8 cellular contexts compared by ENCODE assay signal in the genomic region with DNA sequence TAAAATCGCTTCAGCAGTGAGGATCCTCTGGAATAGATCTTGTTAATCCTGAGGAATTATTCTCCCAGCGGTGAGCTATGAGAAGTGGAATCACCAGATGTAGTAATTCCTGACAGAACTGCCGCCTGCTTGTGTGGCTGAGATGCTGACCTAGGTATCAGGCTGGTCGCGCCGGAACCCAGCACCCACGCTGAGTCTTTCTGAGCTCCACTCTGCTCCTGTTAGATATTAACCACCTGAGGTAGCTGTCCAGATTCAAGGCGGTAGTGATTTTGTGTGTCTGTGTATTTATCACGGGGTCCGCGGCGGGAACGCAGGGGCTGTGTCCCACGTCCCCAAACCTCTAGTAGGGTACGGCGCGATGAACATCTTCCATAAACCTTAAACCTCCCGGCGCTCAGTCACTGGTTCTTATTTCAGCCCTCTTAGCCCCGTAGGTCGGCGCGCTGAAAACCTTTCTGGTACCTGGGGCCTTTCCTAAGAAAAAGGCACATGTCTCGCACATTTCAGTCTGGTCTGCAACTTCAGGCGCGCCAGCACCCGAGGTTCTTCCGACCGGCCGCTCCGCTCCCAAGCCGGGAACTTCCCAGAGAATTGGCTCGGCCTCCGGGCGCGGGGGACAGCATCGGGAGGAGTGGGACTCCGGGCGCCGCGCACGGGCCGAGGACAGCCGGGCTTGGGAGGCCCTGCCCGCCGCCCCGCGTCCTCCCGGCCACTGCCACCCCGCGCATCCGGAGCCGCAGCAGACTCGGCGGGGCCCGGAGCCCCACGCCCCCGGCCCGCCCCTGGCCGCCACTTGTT. TPM values are rescaled to one million over a fixed set of nuclear protein-coding genes. Genes with fewer than 3 reads are reported as not detected.
A peak's percentile ranks its signal among the peaks of the same experiment; 100 is the strongest.
DNase-seq lines count a peak whose midpoint lies in the region; ATAC-seq and TF ChIP-seq lines count a peak whose summit lies in the region.

No MANE protein-coding gene starts in this region.

- no peak for TF ChIP-seq POLR2A in gastroesophageal sphincter (IDR thresholded peaks at IDR 0.05)

- H3K9me3 Mint-ChIP-seq in progenitor cell of endocrine pancreas (ENCODE audit: low read depth) = no peaks in the 10 kb centered on the region

- no peaks in the 10 kb centered on the region for H3K27me3 Mint-ChIP-seq in progenitor cell of endocrine pancreas

- H3K4me1 ChIP-seq in Karpas-422 (ENCODE audit: low read length) (peaks cover 52% of the 10 kb centered on the region), gastroesophageal sphincter (peaks cover 4 to 55% (median 35%) of the 10 kb centered on the region in 3 donors)

- TF ChIP-seq CTCF in gastroesophageal sphincter (IDR thresholded peaks at IDR 0.05) = peak in 2 of 4 experiments; percentile 5 to 7
- no peak for TF ChIP-seq CTCF in progenitor cell of endocrine pancreas (IDR thresholded peaks at IDR 0.05; ENCODE audit: unreplicated experiment)

- H3K9ac ChIP-seq in Karpas-422 (ENCODE audit: low read length) = peak overlapping the region; percentile 86

- H3K9me3 ChIP-seq in Karpas-422 (ENCODE audit: low read length) = no peaks in the 10 kb centered on the region
- no peaks in the 10 kb centered on the region for H3K9me3 ChIP-seq in gastroesophageal sphincter

- peak overlapping the region; percentile 81 for H3K27ac Mint-ChIP-seq in progenitor cell of endocrine pancreas

- H3K4me3 ChIP-seq in Karpas-422 (ENCODE audit: low read length) = peak overlapping the region; percentile 73
- H3K4me3 ChIP-seq in gastroesophageal sphincter = peak overlapping the region; percentile 77 to 88

- ATAC-seq in GM19397 (IDR thresholded peaks at IDR 0.05; ENCODE audit: unreplicated experiment) (peak; percentile 0), gastroesophageal sphincter (no peak), GM19452 (IDR thresholded peaks at IDR 0.05; ENCODE audit: unreplicated experiment) (no peak), HG03135 (IDR thresholded peaks at IDR 0.05; ENCODE audit: unreplicated experiment) (no peak)

- no peaks in the 10 kb centered on the region for H3K9me2 ChIP-seq in Karpas-422 (replicated peaks; ENCODE audit: insufficient read depth, low read length)

- peaks cover 2% of the 10 kb centered on the region for H3K36me3 Mint-ChIP-seq in progenitor cell of endocrine pancreas (ENCODE audit: insufficient read depth)

- no peak for TF ChIP-seq EP300 in gastroesophageal sphincter (IDR thresholded peaks at IDR 0.05)

- H3K4me2 ChIP-seq in Karpas-422 (ENCODE audit: low read depth, low read length, poor library complexity, severe bottlenecking) = peak overlapping the region; percentile 86

- H3K27ac ChIP-seq in Karpas-422 (ENCODE audit: low read length) = no peak overlapping the region
- H3K27ac ChIP-seq in gastroesophageal sphincter = peak overlapping the region; percentile 71 to 96 (median 96)

- no peaks in the 10 kb centered on the region for H3K27me3 ChIP-seq in Karpas-422 (ENCODE audit: low read length)
- H3K27me3 ChIP-seq in gastroesophageal sphincter = no peaks in the 10 kb centered on the region

- peak overlapping the region; percentile 80 for H3K4me3 Mint-ChIP-seq in progenitor cell of endocrine pancreas (ENCODE audit: low read depth)

- H2AFZ ChIP-seq in Karpas-422 (ENCODE audit: low read length) = peak overlapping the region; percentile 94

- peaks cover 42% of the 10 kb centered on the region for H3K4me1 Mint-ChIP-seq in progenitor cell of endocrine pancreas (ENCODE audit: low read depth)

- H3K79me2 ChIP-seq in Karpas-422 (ENCODE audit: low read length) = peaks cover 36% of the 10 kb centered on the region

- DNase-seq in DMS114 treated with DMSO at 0.1 percent for 48 hours (lab: John Stamatoyannopoulos, UW; ENCODE audit: unreplicated experiment) = peak; percentile 12
- peak; percentile 65 for DNase-seq in Karpas-422
- DNase-seq in activated T-cell treated with anti-CD3 and anti-CD28 coated beads for 4 hours = peak; percentile 13
- no peak for DNase-seq in progenitor cell of endocrine pancreas (ENCODE audit: low spot score, unreplicated experiment)

- H4K20me1 ChIP-seq in Karpas-422 (ENCODE audit: insufficient read depth, low read depth, low read length) = peaks cover 8% of the 10 kb centered on the region; the same call in 1 of the 2 replicates

- H3K36me3 ChIP-seq in Karpas-422 (ENCODE audit: insufficient read depth, low read length) (0 out of 2 replicates have a peak, but pooled peaks cover 4% of the 10 kb centered on the region), gastroesophageal sphincter (peaks cover 0 to 25% of the 10 kb centered on the region in 2 donors)

- 1 to 3% methylated on average over 10 to 14 of the region's 60 CpGs for WGBS in gastroesophageal sphincter (ENCODE audit: low coverage in 1 of 2), 2 donors

RNA-seq across cellular contexts. Expression of gene CNNM3, which starts 0.5 kb away (rescaled TPM):
- total RNA-seq in Karpas-422 (2014; rRNA removed; shearing (Covaris generic); ENCODE audit: low replicate concordance) = 7.0 and 7.9 TPM in 2 replicates
- total RNA-seq in gastroesophageal sphincter (10 to 100 TPM; 10.4 to 21.6 (median 18.9) TPM), progenitor cell of endocrine pancreas (48.4 and 54.0 TPM in 2 replicates)

RNA-seq across cellular contexts. Expression of gene ANKRD23, which starts 28.3 kb away (rescaled TPM):
- total RNA-seq in Karpas-422 (2014; rRNA removed; shearing (Covaris generic); ENCODE audit: low replicate concordance) = 1.6 and 9.8 TPM in 2 replicates
- 1 to 10 TPM; 1.2 to 4.9 (median 3.1) TPM for total RNA-seq in gastroesophageal sphincter
- 6.1 and 8.3 TPM in 2 replicates for total RNA-seq in progenitor cell of endocrine pancreas

RNA-seq across cellular contexts. Expression of gene ANKRD39, which starts 42.3 kb away (rescaled TPM):
- 11.1 and 12.5 TPM in 2 replicates for total RNA-seq in Karpas-422 (2014; rRNA removed; shearing (Covaris generic); ENCODE audit: low replicate concordance)
- 10 to 100 TPM; 13.3 to 20.4 (median 17.1) TPM for total RNA-seq in gastroesophageal sphincter
- total RNA-seq in progenitor cell of endocrine pancreas = 16.1 and 17.4 TPM in 2 replicates

RNA-seq across cellular contexts. Expression of gene SEMA4C, which starts 54.4 kb away (rescaled TPM):
- 2.5 and 6.3 TPM in 2 replicates for total RNA-seq in Karpas-422 (2014; rRNA removed; shearing (Covaris generic); ENCODE audit: low replicate concordance)
- 10 to 100 TPM; 58.7 to 66.6 (median 62.8) TPM for total RNA-seq in gastroesophageal sphincter
- total RNA-seq in progenitor cell of endocrine pancreas = 74.8 and 75.0 TPM in 2 replicates

RNA-seq across cellular contexts. Expression of gene CNNM4, which starts 54.8 kb away (rescaled TPM):
- 5.6 and 6.4 TPM in 2 replicates for total RNA-seq in Karpas-422 (2014; rRNA removed; shearing (Covaris generic); ENCODE audit: low replicate concordance)
- 1 to 10 TPM; 2.7 to 6.1 (median 5.5) TPM for total RNA-seq in gastroesophageal sphincter
- total RNA-seq in progenitor cell of endocrine pancreas = 10.7 and 11.1 TPM in 2 replicates
